ENCODE assay signal across 26 cellular contexts in genomic region chr3:53149006-53149690, GRCh38.
"Had no signal": no experiment of that assay in that cellular context is flagged by ENCODE, and none has a peak within 500 bp of the region (broad histone marks: within the 10 kb centered on the region; RNA-seq: fewer than 3 reads in every experiment).

No MANE protein-coding gene starts in this region.

- H3K4me3 ChIP-seq: ascending aorta, body of pancreas, cardiac muscle cell had no signal

- DNase-seq: activated CD4-positive, alpha-beta T cell treated with anti-CD3 and anti-CD28 coated beads for 48 hours; activated CD4-positive, alpha-beta T cell treated with anti-CD3 and anti-CD28 coated beads, Interleukin-2, amount 50 U/mL, for 4 hours; activated CD4-positive, CD25-positive, alpha-beta regulatory T cell treated with anti-CD3 and anti-CD28 coated beads, Interleukin-2, amount 50 U/mL, for 72 hours; activated CD8-positive, alpha-beta memory T cell treated with anti-CD3 and anti-CD28 coated beads, Interleukin-2, amount 50 U/mL, for 48 hours; activated CD8-positive, alpha-beta T cell treated with anti-CD3 and anti-CD28 coated beads, Interleukin-2, amount 10 ng/mL, durations not matched to agents 7 days and 5 days; activated effector memory CD4-positive, alpha-beta T cell treated with anti-CD3 and anti-CD28 coated beads, Interleukin-2, amount 50 U/mL, for 16 hours; activated naive CD4-positive, alpha-beta T cell treated with Interleukin-2 at 50 U/mL for 16 hours; activated naive CD8-positive, alpha-beta T cell treated with anti-CD3 and anti-CD28 coated beads, Interleukin-2, amount 50 U/mL, for 24 hours; activated T-cell treated with anti-CD3 and anti-CD28 coated beads, Interleukin-2, amount 50 U/mL, for 1 hour; amniotic stem cell; body of pancreas; KBM-7; NCI-H1048; NCI-H1417; NCI-H1930; NCI-H2107; NCI-H510A treated with DMSO at 0.1 percent for 48 hours; NCI-H69; NK-92 treated with Interleukin-12 subunit alpha and Interleukin-12 subunit beta, amount 100 ng/mL, for 24 hours; OCI-M1; SHP77 treated with DMSO at 0.1 percent for 48 hours had no signal

- ATAC-seq: activated CD8-positive, alpha-beta T cell treated with anti-CD3 and anti-CD28 coated beads, Interleukin-2, amount 10 ng/mL, durations not matched to agents 7 days and 5 days; activated naive CD4-positive, alpha-beta T cell treated with anti-CD3 and anti-CD28 coated beads, Interleukin-2, amount 50 U/mL, for 72 hours; activated naive CD8-positive, alpha-beta T cell treated with anti-CD3 and anti-CD28 coated beads, Interleukin-2, amount 50 U/mL, for 24 hours; body of pancreas; WTC11 had no signal

- H3K27me3 ChIP-seq: ascending aorta, body of pancreas had no signal

- H3K36me3 ChIP-seq: ascending aorta, cardiac muscle cell had no signal

- H3K27ac ChIP-seq: ascending aorta, cardiac muscle cell had no signal

- H3K9me3 ChIP-seq: ascending aorta, body of pancreas had no signal

- FAIRE-seq: RCC 7860 had no signal

- H3K4me1 ChIP-seq: ascending aorta had no signal
